In genomic region chr13:82058364-82058763, GRCh38 we compare ENCODE assay signal across 7 cellular contexts.
"Had no signal": no experiment of that assay in that cellular context is flagged by ENCODE, and none has a peak within 500 bp of the region (broad histone marks: within the 10 kb centered on the region; RNA-seq: fewer than 3 reads in every experiment).

No MANE protein-coding gene starts in this region.

- H3K4me3 ChIP-seq: K562 had no signal

- FAIRE-seq: HTR-8/SVneo, K562 had no signal

- ATAC-seq: K562 had no signal

- H3K27ac ChIP-seq: HL-60, KMS-11 had no signal

- DNase-seq: IMR-90, KBM-7, KG1 had no signal

- H3K9ac ChIP-seq: KMS-11 had no signal

- H3K4me2 ChIP-seq: KMS-11 had no signal
